ENCODE assay signal across 13 cellular contexts in the genomic region with DNA sequence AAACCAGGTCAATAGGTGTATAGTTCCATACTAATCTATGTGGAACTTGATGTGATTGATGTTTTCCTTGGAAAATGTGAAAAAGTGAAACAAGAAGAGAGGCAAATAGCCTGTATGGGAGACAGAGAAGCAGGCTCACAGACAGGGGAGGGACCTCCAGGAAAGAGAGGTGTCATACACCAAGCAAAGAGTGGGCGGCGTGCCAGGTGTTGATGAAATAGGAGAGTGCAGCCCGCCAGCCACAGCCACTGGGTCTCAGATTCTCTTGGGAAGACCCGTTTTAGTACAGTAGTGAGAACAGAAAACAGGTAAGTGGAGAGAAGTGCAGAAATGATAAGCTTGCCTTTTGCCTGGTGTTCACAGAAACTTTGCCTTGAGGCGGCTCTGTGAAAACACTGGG.
DNase-seq lines count a peak whose midpoint lies in the region; ATAC-seq, FAIRE-seq and TF ChIP-seq lines count a peak whose summit lies in the region.
"Had no signal": no experiment of that assay in that cellular context is flagged by ENCODE, and none has a peak within 500 bp of the region (broad histone marks: within the 10 kb centered on the region; RNA-seq: fewer than 3 reads in every experiment).

No MANE protein-coding gene starts in this region.

- no peak for FAIRE-seq in small intestine (lab: Jason Lieb, UNC)

- no peak for TF ChIP-seq POLR2A in stomach (IDR thresholded peaks at IDR 0.05)

- intact Hi-C loops in activated CD8-positive, alpha-beta T cell treated with anti-CD3 and anti-CD28 coated beads for 36 hours (cut with micrococcal nuclease): no loop called here
- intact Hi-C loops in stomach (cut with DNase I; ENCODE audit: low total_unique reads): no loop called here

- no peak overlapping the region for H3K27ac Mint-ChIP-seq in activated CD8-positive, alpha-beta T cell treated with anti-CD3 and anti-CD28 coated beads for 36 hours
- H3K27ac Mint-ChIP-seq in activated CD8-positive, alpha-beta T cell treated with anti-CD3 and anti-CD28 coated beads, Interleukin-2, amount 10 ng/mL, durations not matched to agents 7 days and 5 days: no peak overlapping the region
- no peak overlapping the region for H3K27ac Mint-ChIP-seq in chondrocyte (ENCODE audit: unreplicated experiment)

- no peak overlapping the region for H3K27ac ChIP-seq in stomach
- H3K27ac ChIP-seq in small intestine (ENCODE audit: low read depth in 1 of 2, low read length in 1 of 2): no peak overlapping the region
- H3K27ac ChIP-seq: body of pancreas had no signal

- H3K36me3 ChIP-seq in stomach (no peaks in the 10 kb centered on the region), small intestine (ENCODE audit: control insufficient read depth in 2 of 2, insufficient read depth in 2 of 2, low read length in 2 of 2) (no peaks in the 10 kb centered on the region)

- no peaks in the 10 kb centered on the region for H3K27me3 Mint-ChIP-seq in activated CD8-positive, alpha-beta T cell treated with anti-CD3 and anti-CD28 coated beads for 36 hours
- no peaks in the 10 kb centered on the region for H3K27me3 Mint-ChIP-seq in activated CD8-positive, alpha-beta T cell treated with anti-CD3 and anti-CD28 coated beads, Interleukin-2, amount 10 ng/mL, durations not matched to agents 7 days and 5 days (ENCODE audit: low read depth)
- H3K27me3 Mint-ChIP-seq in chondrocyte (ENCODE audit: low read depth): no peaks in the 10 kb centered on the region
- H3K27me3 Mint-ChIP-seq: naive B cell had no signal

- H3K4me3 Mint-ChIP-seq in activated CD8-positive, alpha-beta T cell treated with anti-CD3 and anti-CD28 coated beads for 36 hours: no peak overlapping the region
- H3K4me3 Mint-ChIP-seq in activated CD8-positive, alpha-beta T cell treated with anti-CD3 and anti-CD28 coated beads, Interleukin-2, amount 10 ng/mL, durations not matched to agents 7 days and 5 days: no peak overlapping the region
- H3K4me3 Mint-ChIP-seq in chondrocyte (ENCODE audit: unreplicated experiment): no peak overlapping the region
- H3K4me3 Mint-ChIP-seq: naive B cell had no signal

- no peaks in the 10 kb centered on the region for H3K9me3 Mint-ChIP-seq in activated CD8-positive, alpha-beta T cell treated with anti-CD3 and anti-CD28 coated beads for 36 hours
- no peaks in the 10 kb centered on the region for H3K9me3 Mint-ChIP-seq in activated CD8-positive, alpha-beta T cell treated with anti-CD3 and anti-CD28 coated beads, Interleukin-2, amount 10 ng/mL, durations not matched to agents 7 days and 5 days (ENCODE audit: insufficient read depth)
- H3K9me3 Mint-ChIP-seq in chondrocyte (ENCODE audit: low read depth): no peaks in the 10 kb centered on the region
- H3K9me3 Mint-ChIP-seq: naive B cell had no signal

- H3K4me3 ChIP-seq in stomach (no peak overlapping the region), small intestine (ENCODE audit: low read depth in 1 of 2, low read length in 2 of 2) (no peak overlapping the region)
- H3K4me3 ChIP-seq: body of pancreas had no signal

- H3K27me3 ChIP-seq in stomach: no peaks in the 10 kb centered on the region
- no peaks in the 10 kb centered on the region for H3K27me3 ChIP-seq in small intestine (ENCODE audit: control insufficient read depth in 2 of 2, insufficient read depth in 2 of 2, low read length in 2 of 2)
- H3K27me3 ChIP-seq: body of pancreas had no signal

- H3K9me3 ChIP-seq in stomach (no peaks in the 10 kb centered on the region), small intestine (ENCODE audit: control insufficient read depth, low read depth) (no peaks in the 10 kb centered on the region)
- H3K9me3 ChIP-seq: body of pancreas had no signal

- no peak for TF ChIP-seq EP300 in stomach (IDR thresholded peaks at IDR 0.05)

- no peak for ATAC-seq in activated CD8-positive, alpha-beta T cell treated with anti-CD3 and anti-CD28 coated beads for 36 hours
- no peak for ATAC-seq in activated CD8-positive, alpha-beta T cell treated with anti-CD3 and anti-CD28 coated beads, Interleukin-2, amount 10 ng/mL, durations not matched to agents 7 days and 5 days
- ATAC-seq: body of pancreas had no signal

- peaks cover 6% of the 10 kb centered on the region for H3K36me3 Mint-ChIP-seq in activated CD8-positive, alpha-beta T cell treated with anti-CD3 and anti-CD28 coated beads for 36 hours (ENCODE audit: low read depth)
- no peaks in the 10 kb centered on the region for H3K36me3 Mint-ChIP-seq in activated CD8-positive, alpha-beta T cell treated with anti-CD3 and anti-CD28 coated beads, Interleukin-2, amount 10 ng/mL, durations not matched to agents 7 days and 5 days (ENCODE audit: low read depth)
- H3K36me3 Mint-ChIP-seq in chondrocyte (ENCODE audit: low read depth): no peaks in the 10 kb centered on the region

- H3K4me1 ChIP-seq in stomach (peaks cover 0 to 21% (median 3%) of the 10 kb centered on the region in 4 donors), small intestine (ENCODE audit: control insufficient read depth in 2 of 2, insufficient read depth in 1 of 2, low read depth in 1 of 2, low read length in 1 of 2) (no peaks in the 10 kb centered on the region)
- H3K4me1 ChIP-seq: body of pancreas had no signal

- TF ChIP-seq CTCF in activated CD8-positive, alpha-beta T cell treated with anti-CD3 and anti-CD28 coated beads for 36 hours (IDR thresholded peaks at IDR 0.05): no peak
- TF ChIP-seq CTCF in chondrocyte (IDR thresholded peaks at IDR 0.05) (no peak), stomach (IDR thresholded peaks at IDR 0.05) (no peak), GM10266 (IDR thresholded peaks at IDR 0.05; ENCODE audit: control insufficient read depth, insufficient read depth, low read depth, missing control alignments) (no peak)

- peak; percentile 24 for DNase-seq in activated CD8-positive, alpha-beta T cell treated with anti-CD3 and anti-CD28 coated beads for 36 hours
- DNase-seq in activated CD8-positive, alpha-beta T cell treated with anti-CD3 and anti-CD28 coated beads, Interleukin-2, amount 10 ng/mL, durations not matched to agents 7 days and 5 days: no peak
- DNase-seq in NCI-H2107 treated with DMSO at 0.1 percent for 48 hours (lab: John Stamatoyannopoulos, UW; ENCODE audit: unreplicated experiment): peak; percentile 93
- DNase-seq in chondrocyte (ENCODE audit: low spot score): peak; percentile 88
- DNase-seq in stomach: peak; percentile 40
- DNase-seq in HK-2 (ENCODE audit: unreplicated experiment): no peak
- DNase-seq in small intestine: no peak
- no peak for DNase-seq in GM10266 (ENCODE audit: extremely low spot score)
- DNase-seq: H7, naive B cell, OCI-M1, T-helper 9 cell had no signal

- CTCF ChIA-PET in activated CD8-positive, alpha-beta T cell treated with anti-CD3 and anti-CD28 coated beads for 36 hours (lab: Charles Lee): no interaction called here
- CTCF ChIA-PET in activated CD8-positive, alpha-beta T cell treated with anti-CD3 and anti-CD28 coated beads, Interleukin-2, amount 10 ng/mL, durations not matched to agents 7 days and 5 days (lab: Charles Lee): no interaction called here

- peaks cover 12% of the 10 kb centered on the region for H3K4me1 Mint-ChIP-seq in activated CD8-positive, alpha-beta T cell treated with anti-CD3 and anti-CD28 coated beads for 36 hours (ENCODE audit: low read depth)
- H3K4me1 Mint-ChIP-seq in activated CD8-positive, alpha-beta T cell treated with anti-CD3 and anti-CD28 coated beads, Interleukin-2, amount 10 ng/mL, durations not matched to agents 7 days and 5 days (ENCODE audit: low read depth): peaks cover 15% of the 10 kb centered on the region
- peaks cover 24% of the 10 kb centered on the region for H3K4me1 Mint-ChIP-seq in chondrocyte (ENCODE audit: low read depth)

- POLR2A ChIA-PET in activated CD8-positive, alpha-beta T cell treated with anti-CD3 and anti-CD28 coated beads for 36 hours (lab: Charles Lee): no interaction called here
- POLR2A ChIA-PET in activated CD8-positive, alpha-beta T cell treated with anti-CD3 and anti-CD28 coated beads, Interleukin-2, amount 10 ng/mL, durations not matched to agents 7 days and 5 days (lab: Charles Lee): no interaction called here

- WGBS in stomach, 5 donors: 91 to 93% (median 92%) methylated on average over 5 of the region's 5 CpGs
- 92 to 98% (median 93%) methylated on average over 5 of the region's 5 CpGs for WGBS in small intestine, 3 donors

Comparison
In these comparisons a context has a peak if more than half of its experiments do, and no peak if none do; other contexts are left out.
1. DNase-seq: peak in activated CD8-positive, alpha-beta T cell treated with anti-CD3 and anti-CD28 coated beads for 36 hours (single experiment), NCI-H2107 treated with DMSO at 0.1 percent for 48 hours (single experiment), chondrocyte (single experiment) and stomach (single experiment); none in activated CD8-positive, alpha-beta T cell treated with anti-CD3 and anti-CD28 coated beads, Interleukin-2, amount 10 ng/mL, durations not matched to agents 7 days and 5 days (single experiment), HK-2 (single experiment), small intestine (single experiment) and GM10266 (single experiment).